ENCODE assay signal across 8 cellular contexts in genomic region chr4:101346562-101347266, GRCh38. TPM values are rescaled to one million over a fixed set of nuclear protein-coding genes. Genes with fewer than 3 reads are reported as not detected.
DNase-seq lines count a peak whose midpoint lies in the region; ATAC-seq and TF ChIP-seq lines count a peak whose summit lies in the region.

No MANE protein-coding gene starts in this region.

- peaks cover 59% of the 10 kb centered on the region for H3K27me3 Mint-ChIP-seq in activated CD4-positive, alpha-beta T cell treated with anti-CD3 and anti-CD28 coated beads, Interleukin-2, amount 10 ng/mL, durations not matched to agents 24 days and 14 days

- H3K36me3 ChIP-seq in duodenal mucosa (ENCODE audit: control insufficient read depth in 1 of 2, insufficient read depth in 2 of 2, low read length in 2 of 2) (no peaks in the 10 kb centered on the region), lung (ENCODE audit: control insufficient read depth in 2 of 2, insufficient read depth in 2 of 2, low read length in 2 of 2) (no peaks in the 10 kb centered on the region)

- H3K4me3 ChIP-seq in duodenal mucosa (ENCODE audit: low read depth in 1 of 2, low read length in 2 of 2) (peak overlapping the region; percentile 83 to 90), lung (peak overlapping the region; percentile 97)

- H3K9me3 Mint-ChIP-seq in activated CD4-positive, alpha-beta T cell treated with anti-CD3 and anti-CD28 coated beads, Interleukin-2, amount 10 ng/mL, durations not matched to agents 24 days and 14 days: no peaks in the 10 kb centered on the region

- ATAC-seq in HG02610 (IDR thresholded peaks at IDR 0.05; ENCODE audit: unreplicated experiment) (peak; percentile 2), lung (ENCODE audit: insufficient read depth, low FRiP score) (peak; percentile 10)

- DNase-seq in DMS 273 (lab: John Stamatoyannopoulos, UW; ENCODE audit: unreplicated experiment): peak; percentile 68
- DNase-seq in DMS 273 treated with DMSO at 0.1 percent for 48 hours (lab: John Stamatoyannopoulos, UW): no peak
- peak; percentile 25 for DNase-seq in NCI-H1105 treated with DMSO at 0.1 percent for 48 hours (lab: John Stamatoyannopoulos, UW)
- DNase-seq in activated CD4-positive, alpha-beta T cell treated with anti-CD3 and anti-CD28 coated beads, Interleukin-2, amount 10 ng/mL, durations not matched to agents 24 days and 14 days: peak; percentile 87
- peak; percentile 60 for DNase-seq in lung (ENCODE audit: low spot score)
- DNase-seq in stimulated activated CD8-positive, alpha-beta memory T cell treated with anti-CD3 and anti-CD28 coated beads, Interleukin-12 subunit alpha, Interleukin-12 subunit beta, amount 100 ng/mL, for 1 hour (ENCODE audit: low read depth): peak; percentile 44

- H3K4me1 ChIP-seq in duodenal mucosa (ENCODE audit: control insufficient read depth in 1 of 2, insufficient read depth in 2 of 2, low read length in 2 of 2) (peaks cover 25 to 30% of the 10 kb centered on the region in 2 donors), lung (ENCODE audit: control insufficient read depth in 2 of 2, insufficient read depth in 2 of 2, low read length in 2 of 2) (peaks cover 3 to 7% of the 10 kb centered on the region in 2 donors)

- peak overlapping the region; percentile 97 for H3K4me3 Mint-ChIP-seq in activated CD4-positive, alpha-beta T cell treated with anti-CD3 and anti-CD28 coated beads, Interleukin-2, amount 10 ng/mL, durations not matched to agents 24 days and 14 days

- H3K9me3 ChIP-seq in duodenal mucosa (ENCODE audit: control insufficient read depth in 1 of 2, low read length in 2 of 2) (no peaks in the 10 kb centered on the region), lung (ENCODE audit: control insufficient read depth in 2 of 2, insufficient read depth in 1 of 2, low read length in 1 of 2) (no peaks in the 10 kb centered on the region)

- TF ChIP-seq CTCF in lung (IDR thresholded peaks at IDR 0.05; ENCODE audit: control extremely low read depth, extremely low read depth): no peak

- intact Hi-C loops in activated CD4-positive, alpha-beta T cell treated with anti-CD3 and anti-CD28 coated beads, Interleukin-2, amount 10 ng/mL, durations not matched to agents 24 days and 14 days (cut with micrococcal nuclease): loop anchor here (1.0 to 10.0 kb wide), 11 partner anchors 18 to 1494 kb away; partner anchors contain the start of gene SLC39A8

- peak overlapping the region; percentile 91 for H3K27ac Mint-ChIP-seq in activated CD4-positive, alpha-beta T cell treated with anti-CD3 and anti-CD28 coated beads, Interleukin-2, amount 10 ng/mL, durations not matched to agents 24 days and 14 days

- H3K36me3 Mint-ChIP-seq in activated CD4-positive, alpha-beta T cell treated with anti-CD3 and anti-CD28 coated beads, Interleukin-2, amount 10 ng/mL, durations not matched to agents 24 days and 14 days (ENCODE audit: low read depth): peaks cover 6% of the 10 kb centered on the region

- H3K27me3 ChIP-seq in duodenal mucosa (ENCODE audit: control insufficient read depth in 1 of 2, insufficient read depth in 2 of 2, low read length in 2 of 2) (no peaks in the 10 kb centered on the region), lung (ENCODE audit: control insufficient read depth, insufficient read depth) (no peaks in the 10 kb centered on the region)

- H3K27ac ChIP-seq in duodenal mucosa (ENCODE audit: low read depth, low read length): peak overlapping the region; percentile 91
- H3K27ac ChIP-seq in lung (ENCODE audit: low read depth in 1 of 2, low read length in 1 of 2): peak overlapping the region; percentile 95 to 96

- H3K9ac ChIP-seq in duodenal mucosa (ENCODE audit: low read depth in 1 of 2, low read length in 2 of 2): peak overlapping the region; percentile 58 to 69

- peaks cover 27% of the 10 kb centered on the region for H3K4me1 Mint-ChIP-seq in activated CD4-positive, alpha-beta T cell treated with anti-CD3 and anti-CD28 coated beads, Interleukin-2, amount 10 ng/mL, durations not matched to agents 24 days and 14 days

- WGBS in lung, 2 donors: 1% methylated on average over 50 to 80 of the region's 80 CpGs

RNA-seq across cellular contexts. Expression of gene PPP3CA, which starts 0.6 kb away (rescaled TPM):
- 6.3 and 7.1 TPM in 2 replicates for total RNA-seq in activated CD4-positive, alpha-beta T cell treated with anti-CD3 and anti-CD28 coated beads, Interleukin-2, amount 10 ng/mL, durations not matched to agents 24 days and 14 days
- total RNA-seq in lung: 10 to 100 TPM; 44.3 to 72.0 TPM
- 10 to 100 TPM; 13.5 to 17.1 TPM for polyA plus RNA-seq in lung
